ENCODE assay signal across 20 cellular contexts in genomic region chr22:28044546-28045173, GRCh38.
A peak's percentile ranks its signal among the peaks of the same experiment; 100 is the strongest.
DNase-seq lines count a peak whose midpoint lies in the region; ATAC-seq, FAIRE-seq and TF ChIP-seq lines count a peak whose summit lies in the region.
"Had no signal": no experiment of that assay in that cellular context is flagged by ENCODE, and none has a peak within 500 bp of the region (broad histone marks: within the 10 kb centered on the region; RNA-seq: fewer than 3 reads in every experiment).

No MANE protein-coding gene starts in this region.

- ATAC-seq in GM12878, result peak; percentile 82
- ATAC-seq in GM19463 (IDR thresholded peaks at IDR 0.05; ENCODE audit: unreplicated experiment), result no peak
- ATAC-seq: HCT116 had no signal

- no peak overlapping the region for H2AFZ ChIP-seq in GM12878 (ENCODE audit: control insufficient read depth, low read depth, low read length)
- H2AFZ ChIP-seq: GM23248 had no signal

- H3K4me3 Mint-ChIP-seq in type B pancreatic cell, result peak overlapping the region; percentile 63
- H3K4me3 Mint-ChIP-seq: B cell; CD4-positive, alpha-beta T cell had no signal

- no peak for TF ChIP-seq RAD21 in GM12878 (IDR thresholded peaks at IDR 0.05; ENCODE audit: insufficient read depth, low read depth, low read length)

- peak overlapping the region; percentile 77 for H3K27ac Mint-ChIP-seq in type B pancreatic cell
- H3K27ac Mint-ChIP-seq: B cell; CD4-positive, alpha-beta T cell had no signal

- BruUV-seq in GM12878 (replicated peaks; lab: Mats Ljungman, UMichigan), result no TSS peak

- no peaks in the 10 kb centered on the region for H3K4me1 ChIP-seq in GM12878 (ENCODE audit: control insufficient read depth, insufficient read depth, low read length)

- H3K9ac ChIP-seq in GM12878 (ENCODE audit: control insufficient read depth, insufficient read depth, low read length), result no peak overlapping the region
- H3K9ac ChIP-seq: GM23248 had no signal

- 1% methylated on average over 7 of the region's 7 CpGs for WGBS in GM12878 (ENCODE audit: insufficient coverage, insufficient replicate concordance, low lambda C conversion rate, missing lambda C conversion rate)

- TF ChIP-seq CTCF in GM12865 (IDR thresholded peaks at IDR 0.05; ENCODE audit: insufficient read depth, low read depth, low read length, missing control alignments) (no peak), GM12878 (IDR thresholded peaks at IDR 0.05 in 2 of 3, conservative IDR thresholded peaks at IDR 0.05 in 1 of 3; ENCODE audit: control insufficient read depth in 2 of 3, extremely low read depth in 1 of 3, insufficient read depth in 1 of 3, low read depth in 3 of 3, low read length in 3 of 3) (no peak), type B pancreatic cell (conservative IDR thresholded peaks at IDR 0.05) (no peak)

- intact Hi-C loops in GM12878 (cut with micrococcal nuclease; ENCODE audit: unreplicated experiment), result no loop called here

- no peaks in the 10 kb centered on the region for H3K79me2 ChIP-seq in GM12878 (ENCODE audit: control insufficient read depth, insufficient read depth, low read length)

- H3K4me1 Mint-ChIP-seq in type B pancreatic cell (ENCODE audit: unreplicated experiment), result peaks cover 16% of the 10 kb centered on the region
- H3K4me1 Mint-ChIP-seq: B cell had no signal

- in situ Hi-C loops in GM12878 (cut with MboI), result loop anchor here (10.0 to 25.0 kb wide), 2 partner anchors 790 to 993 kb away; no protein-coding TSS in a partner anchor

- RAD21 ChIA-PET in GM12878 (lab: Charles Lee; ENCODE audit: unreplicated experiment), result no interaction called here

- POLR2A ChIA-PET in GM12878 (lab: Charles Lee), result no interaction called here

- H3K27me3 Mint-ChIP-seq in type B pancreatic cell, result no peaks in the 10 kb centered on the region
- H3K27me3 Mint-ChIP-seq: CD4-positive, alpha-beta T cell had no signal

- no peak overlapping the region for H3K27ac ChIP-seq in GM12878 (ENCODE audit: control insufficient read depth, insufficient read depth)
- H3K27ac ChIP-seq: GM23248 had no signal

- H3K4me3 ChIP-seq in GM12865 (ENCODE audit: low read depth, low read length), result no peak overlapping the region
- H3K4me3 ChIP-seq in GM12878, result no peak overlapping the region
- H3K4me3 ChIP-seq: GM23248 had no signal

- CTCF ChIA-PET in GM12878 (lab: Yijun Ruan, JAX), result interaction anchor here (0.7 to 1.0 kb wide), 3 partner anchors 9 to 759 kb away, joined by 3 read pairs; no protein-coding TSS in a partner anchor

- H4K20me1 ChIP-seq in GM12878 (ENCODE audit: control insufficient read depth, insufficient read depth), result no peaks in the 10 kb centered on the region

- peaks cover 15% of the 10 kb centered on the region for H3K36me3 Mint-ChIP-seq in type B pancreatic cell

- no peak for FAIRE-seq in GM12878 (lab: Jason Lieb, UNC)
- FAIRE-seq: A204.1, G401.6, GM18507, H54 had no signal

- 0 out of 2 replicates have a peak overlapping the region, but pooled peaks have one; percentile 42 for H3K4me2 ChIP-seq in GM12878 (ENCODE audit: control insufficient read depth, insufficient read depth)

- H3K36me3 ChIP-seq in GM12878 (ENCODE audit: control insufficient read depth in 2 of 2, insufficient read depth in 2 of 2, low read length in 1 of 2), result no peaks in the 10 kb centered on the region

- no peaks in the 10 kb centered on the region for H3K27me3 ChIP-seq in GM12878 (replicated peaks in 1 of 2; ENCODE audit: control insufficient read depth in 2 of 2, insufficient read depth in 2 of 2, low read length in 1 of 2)

- no peaks in the 10 kb centered on the region for H3K9me3 Mint-ChIP-seq in type B pancreatic cell
- H3K9me3 Mint-ChIP-seq: CD4-positive, alpha-beta T cell had no signal

- TF ChIP-seq POLR2A in GM12878 (IDR thresholded peaks at IDR 0.05; ENCODE audit: low read depth, low read length), result no peak

- TF ChIP-seq EP300 in GM12878 (IDR thresholded peaks at IDR 0.05; ENCODE audit: borderline replicate concordance in 1 of 2, control insufficient read depth in 1 of 2, low read depth in 2 of 2, low read length in 2 of 2), result no peak

- SMC1A ChIA-PET in GM12878 (lab: Charles Lee; ENCODE audit: uncharacterized antibody, unreplicated experiment), result interaction anchor here (0.6 to 0.9 kb wide), 2 partner anchors 313 to 786 kb away, joined by 3 read pairs; no protein-coding TSS in a partner anchor

- no peaks in the 10 kb centered on the region for H3K9me3 ChIP-seq in GM12878 (replicated peaks; ENCODE audit: control insufficient read depth, insufficient read depth, low read length)

- peak; percentile 62 for DNase-seq in DMS53 (lab: John Stamatoyannopoulos, UW)
- DNase-seq in GM12865 (ENCODE audit: low read depth), result peak; percentile 36
- DNase-seq in GM12878 (ENCODE audit: low read depth, low spot score), result peak; percentile 7
- DNase-seq in type B pancreatic cell (ENCODE audit: extremely low spot score, unreplicated experiment), result no peak
- DNase-seq in OCI-M2 (lab: John Stamatoyannopoulos, UW; ENCODE audit: unreplicated experiment), result no peak
- no peak for DNase-seq in SW480 (ENCODE audit: low spot score)
- DNase-seq: C1 segment of cervical spinal cord; Calu3; CD4-positive, alpha-beta T cell; DMS 273 treated with DMSO at 0.1 percent for 48 hours; DMS79 treated with DMSO at 0.1 percent for 48 hours; EL; GM23248 had no signal

TF ChIP-seq in GM12878, 131 proteins besides CTCF, POLR2A, EP300 and RAD21 (continues in another document):
- TF ChIP-seq YBX1 (IDR thresholded peaks at IDR 0.05) (no peak), IKZF1 (conservative IDR thresholded peaks at IDR 0.05) (peak; percentile 18; the same call in 1 of the 2 replicates), IKZF2 (IDR thresholded peaks at IDR 0.05) (peak in 1 of 2 experiments; percentile 20; a peak in 1 of 4 replicates), BACH1 (IDR thresholded peaks at IDR 0.05; ENCODE audit: borderline replicate concordance) (no peak), SPI1 (IDR thresholded peaks at IDR 0.05; ENCODE audit: borderline replicate concordance, insufficient read depth, low read depth, low read length) (peak; percentile 15; the same call in 1 of the 2 replicates), RELB (IDR thresholded peaks at IDR 0.05; ENCODE audit: low read depth) (peak; percentile 51), ZNF384 (IDR thresholded peaks at IDR 0.05; ENCODE audit: borderline replicate concordance, low read depth, low read length) (no peak), REST (IDR thresholded peaks at IDR 0.05; ENCODE audit: low read depth, low read length) (no peak), MEF2B (IDR thresholded peaks at IDR 0.05; ENCODE audit: partially characterized antibody, poor library complexity, severe bottlenecking) (peak; percentile 23), LARP7 (IDR thresholded peaks at IDR 0.05) (no peak)
- TF ChIP-seq, protein P1, sequence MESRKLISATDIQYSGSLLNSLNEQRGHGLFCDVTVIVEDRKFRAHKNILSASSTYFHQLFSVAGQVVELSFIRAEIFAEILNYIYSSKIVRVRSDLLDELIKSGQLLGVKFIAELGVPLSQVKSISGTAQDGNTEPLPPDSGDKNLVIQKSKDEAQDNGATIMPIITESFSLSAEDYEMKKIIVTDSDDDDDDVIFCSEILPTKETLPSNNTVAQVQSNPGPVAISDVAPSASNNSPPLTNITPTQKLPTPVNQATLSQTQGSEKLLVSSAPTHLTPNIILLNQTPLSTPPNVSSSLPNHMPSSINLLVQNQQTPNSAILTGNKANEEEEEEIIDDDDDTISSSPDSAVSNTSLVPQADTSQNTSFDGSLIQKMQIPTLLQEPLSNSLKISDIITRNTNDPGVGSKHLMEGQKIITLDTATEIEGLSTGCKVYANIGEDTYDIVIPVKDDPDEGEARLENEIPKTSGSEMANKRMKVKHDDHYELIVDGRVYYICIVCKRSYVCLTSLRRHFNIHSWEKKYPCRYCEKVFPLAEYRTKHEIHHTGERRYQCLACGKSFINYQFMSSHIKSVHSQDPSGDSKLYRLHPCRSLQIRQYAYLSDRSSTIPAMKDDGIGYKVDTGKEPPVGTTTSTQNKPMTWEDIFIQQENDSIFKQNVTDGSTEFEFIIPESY (IDR thresholded peaks at IDR 0.05), result no peak

Comparison
In these comparisons a context has a peak if more than half of its experiments do, and no peak if none do; other contexts are left out.
1. DNase-seq: peak in DMS53 (single experiment), GM12865 (single experiment) and GM12878 (single experiment); none in type B pancreatic cell (single experiment), OCI-M2 (single experiment) and SW480 (single experiment).